In the genomic region with DNA sequence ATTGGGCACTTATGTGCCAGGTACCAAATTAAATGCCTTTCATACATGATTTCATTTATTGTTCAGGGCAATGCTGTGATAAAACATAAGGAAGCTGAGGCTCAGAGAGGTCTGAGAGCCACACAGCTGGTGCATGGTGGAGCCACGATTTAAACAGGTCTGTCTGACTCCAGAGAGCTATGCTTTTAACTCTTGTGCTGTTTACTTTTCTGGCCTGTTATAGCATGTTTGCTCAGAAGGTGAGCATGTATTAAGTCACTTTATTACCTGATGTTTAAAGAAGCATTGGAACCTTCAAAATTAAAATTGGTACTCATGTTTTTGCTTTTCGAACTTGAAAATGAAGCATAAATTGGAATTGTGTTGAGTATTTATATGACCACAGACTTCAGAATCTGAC, we compare ENCODE assay signal across 18 cellular contexts.
"Had no signal": no experiment of that assay in that cellular context is flagged by ENCODE, and none has a peak within 500 bp of the region (broad histone marks: within the 10 kb centered on the region; RNA-seq: fewer than 3 reads in every experiment).

No MANE protein-coding gene starts in this region.

- H3K9me3 ChIP-seq: esophagus squamous epithelium, suprapubic skin, thyroid gland had no signal

- ATAC-seq: left cardiac atrium; left ventricle myocardium superior; naive thymus-derived CD4-positive, alpha-beta T cell; right cardiac atrium had no signal

- H3K4me3 ChIP-seq: dorsolateral prefrontal cortex, esophagus squamous epithelium, lung, smooth muscle cell, suprapubic skin, thyroid gland had no signal

- H3K27ac ChIP-seq: dorsolateral prefrontal cortex, esophagus squamous epithelium, suprapubic skin, thyroid gland had no signal

- H3K4me1 ChIP-seq: suprapubic skin, thyroid gland had no signal

- DNase-seq: cortex of kidney; dorsolateral prefrontal cortex; effector CD8-positive, alpha-beta T cell; esophagus squamous epithelium; foreskin fibroblast; kidney; left cardiac atrium; left ventricle myocardium superior; mesendoderm; naive thymus-derived CD4-positive, alpha-beta T cell; nephron progenitor cell; right cardiac atrium; stimulated activated CD4-positive, alpha-beta T cell treated with anti-CD3 and anti-CD28 coated beads, Interleukin-2, amount 100 ng/mL, for 48 hours; stimulated activated naive CD4-positive, alpha-beta T cell treated with Interleukin-2 at 50 U/mL for 16 hours; thyroid gland had no signal
